30 cellular contexts compared by ENCODE assay signal in genomic region chr1:200157718-200158117, GRCh38.
"Had no signal": no experiment of that assay in that cellular context is flagged by ENCODE, and none has a peak within 500 bp of the region (broad histone marks: within the 10 kb centered on the region; RNA-seq: fewer than 3 reads in every experiment).

No MANE protein-coding gene starts in this region.

- H2AFZ ChIP-seq: neural progenitor cell, parathyroid adenoma had no signal

- H3K9me3 Mint-ChIP-seq: immature natural killer cell; memory B cell; natural killer cell treated with Interleukin-12 subunit alpha and Interleukin-12 subunit beta and Interleukin-15 and Interleukin-18, amount 100 ng/mL, for 72 hours; neural progenitor cell had no signal

- H3K27ac ChIP-seq: colonic mucosa, esophagus squamous epithelium, neural progenitor cell, parathyroid adenoma, right atrium auricular region, testis, tibial artery, upper lobe of left lung, uterus had no signal

- H3K4me3 ChIP-seq: colonic mucosa, esophagus squamous epithelium, lung, neural progenitor cell, right atrium auricular region, smooth muscle cell, testis, tibial artery, upper lobe of left lung, uterus had no signal

- H3K9ac ChIP-seq: neural progenitor cell, parathyroid adenoma had no signal

- H3K36me3 Mint-ChIP-seq: immature natural killer cell; memory B cell; natural killer cell treated with Interleukin-12 subunit alpha and Interleukin-12 subunit beta and Interleukin-15 and Interleukin-18, amount 100 ng/mL, for 72 hours; neural progenitor cell had no signal

- DNase-seq: colonic mucosa; dermis blood vessel endothelial cell; effector memory CD4-positive, alpha-beta T cell; erythroblast; esophagus squamous epithelium; foreskin melanocyte; glutamatergic neuron; immature natural killer cell; islet precursor cell; kidney glomerular epithelial cell; left colon; left ventricle myocardium superior; stimulated activated CD4-positive, alpha-beta T cell treated with anti-CD3 and anti-CD28 coated beads, Interleukin-12 subunit alpha, Interleukin-12 subunit beta, amount 100 ng/mL, for 4 hours; stimulated activated CD4-positive, alpha-beta T cell treated with anti-CD3 and anti-CD28 coated beads, Interleukin-1b, Interleukin-23, amount 100 ng/mL, for 48 hours; stimulated activated CD4-positive, alpha-beta T cell treated with anti-CD3 and anti-CD28 coated beads, Interleukin-4, amount 100 ng/mL, for 1 hour; stimulated activated CD8-positive, alpha-beta memory T cell treated with anti-CD3 and anti-CD28 coated beads, Interleukin-4, amount 100 ng/mL, for 48 hours; stimulated activated naive CD4-positive, alpha-beta T cell; testis; tibial artery; upper lobe of left lung; uterus had no signal

- H3K27me3 ChIP-seq: colonic mucosa, neural progenitor cell, right atrium auricular region, testis, upper lobe of left lung, uterus had no signal

- H3K36me3 ChIP-seq: colonic mucosa, esophagus squamous epithelium, neural progenitor cell, right atrium auricular region, tibial artery, upper lobe of left lung, uterus had no signal

- H3K4me1 Mint-ChIP-seq: neural progenitor cell had no signal

- H3K79me2 ChIP-seq: parathyroid adenoma had no signal

- H3K9me3 ChIP-seq: colonic mucosa, esophagus squamous epithelium, right atrium auricular region, testis, tibial artery, upper lobe of left lung, uterus had no signal

- H3K27ac Mint-ChIP-seq: immature natural killer cell, memory B cell, neural progenitor cell, progenitor cell of endocrine pancreas had no signal

- ATAC-seq: left colon; left ventricle myocardium superior; natural killer cell treated with Interleukin-12 subunit alpha and Interleukin-12 subunit beta and Interleukin-15 and Interleukin-18, amount 100 ng/mL, for 72 hours; sciatic nerve had no signal

- H3K4me2 ChIP-seq: neural progenitor cell, smooth muscle cell had no signal

- H3K4me3 Mint-ChIP-seq: immature natural killer cell; memory B cell; natural killer cell treated with Interleukin-12 subunit alpha and Interleukin-12 subunit beta and Interleukin-15 and Interleukin-18, amount 100 ng/mL, for 72 hours; neural progenitor cell had no signal

- H3K27me3 Mint-ChIP-seq: memory B cell, progenitor cell of endocrine pancreas had no signal

- H3K4me1 ChIP-seq: colonic mucosa, neural progenitor cell, parathyroid adenoma, right atrium auricular region, testis, tibial artery, uterus had no signal
